ENCODE assay signal across 8 cellular contexts in genomic region chr7:4739528-4739992, GRCh38. TPM values are rescaled to one million over a fixed set of nuclear protein-coding genes. Genes with fewer than 3 reads are reported as not detected.
DNase-seq lines count a peak whose midpoint lies in the region; ATAC-seq, FAIRE-seq and TF ChIP-seq lines count a peak whose summit lies in the region.

No MANE protein-coding gene starts in this region.

- H3K4me3 Mint-ChIP-seq in stimulated activated naive CD8-positive, alpha-beta T cell treated with anti-CD3 and anti-CD28 coated beads, Interleukin-15, Interleukin-2, amounts not matched to agents 100 ng/mL and 50 ng/mL, for 24 hours = peak overlapping the region; percentile 55

- BruUV-seq in HepG2 (replicated peaks; lab: Mats Ljungman, UMichigan) = no TSS peak

- peak overlapping the region; percentile 53 for H3K9ac ChIP-seq in HepG2 (ENCODE audit: insufficient read depth, low read depth, low read length)

- H3K4me3 ChIP-seq in SJSA1 (peak overlapping the region; percentile 11), breast epithelium (peak overlapping the region in 2 of 3 donors; percentile 8 to 38), HepG2 (replicated peaks in 1 of 3; ENCODE audit: insufficient read depth in 1 of 3, low read depth in 2 of 3, low read length in 3 of 3) (peak overlapping the region; percentile 27 to 56 (median 36); a peak in 4 of 6 replicates), mucosa of descending colon (no peak overlapping the region)

- FAIRE-seq in HepG2 (lab: Jason Lieb, UNC) = peak; percentile 87

- DNase-seq in ELF-1 (ENCODE audit: low read depth, low spot score) (peak; percentile 73), SJSA1 (ENCODE audit: low read depth in 1 of 2, low spot score in 2 of 2) (no peak), breast epithelium (ENCODE audit: low spot score in 2 of 2) (no peak), HepG2 (ENCODE audit: low spot score) (peak; percentile 84), mucosa of descending colon (no peak)

- peak overlapping the region; percentile 86 for H3K27ac Mint-ChIP-seq in stimulated activated naive CD8-positive, alpha-beta T cell treated with anti-CD3 and anti-CD28 coated beads, Interleukin-15, Interleukin-2, amounts not matched to agents 100 ng/mL and 50 ng/mL, for 24 hours

- ATAC-seq in HepG2 = peak; percentile 78
- ATAC-seq in HG03135 (IDR thresholded peaks at IDR 0.05; ENCODE audit: unreplicated experiment) = no peak
- ATAC-seq in mucosa of descending colon = no peak
- ATAC-seq in GM18873 (IDR thresholded peaks at IDR 0.05; ENCODE audit: low FRiP score, unreplicated experiment) = no peak

- no peaks in the 10 kb centered on the region for H3K27me3 Mint-ChIP-seq in stimulated activated naive CD8-positive, alpha-beta T cell treated with anti-CD3 and anti-CD28 coated beads, Interleukin-15, Interleukin-2, amounts not matched to agents 100 ng/mL and 50 ng/mL, for 24 hours

- peak; percentile 60; the same call in 1 of the 2 replicates for TF ChIP-seq RAD21 in HepG2 (CRISPR knock-in tag; IDR thresholded peaks at IDR 0.05)

- peaks cover 4% of the 10 kb centered on the region; the same call in 1 of the 2 replicates for H4K20me1 ChIP-seq in HepG2 (ENCODE audit: insufficient read depth, low read length)

- TF ChIP-seq CTCF in breast epithelium (IDR thresholded peaks at IDR 0.05) (peak in 1 of 3 donors; percentile 30), HepG2 (CRISPR knock-in tag; IDR thresholded peaks at IDR 0.05) (peak; percentile 34; the same call in 1 of the 2 replicates), mucosa of descending colon (IDR thresholded peaks at IDR 0.05) (no peak)

- H3K36me3 ChIP-seq in SJSA1 (peaks cover 26% of the 10 kb centered on the region), breast epithelium (no peaks in the 10 kb centered on the region), HepG2 (replicated peaks in 1 of 2; ENCODE audit: control insufficient read depth in 1 of 2, insufficient read depth in 2 of 2, low read length in 2 of 2) (peaks cover 14 to 30% of the 10 kb centered on the region in 2 experiments), mucosa of descending colon (ENCODE audit: low read depth) (no peaks in the 10 kb centered on the region)

- WGBS in HepG2 (ENCODE audit: low lambda C conversion rate) = 1% methylated on average over 10 of the region's 16 CpGs

- H3K79me2 ChIP-seq in HepG2 (ENCODE audit: insufficient read depth, low read length) = peaks cover 38% of the 10 kb centered on the region

- H3K9me3 ChIP-seq in SJSA1 (replicated peaks) = no peaks in the 10 kb centered on the region
- H3K9me3 ChIP-seq in breast epithelium = no peaks in the 10 kb centered on the region
- H3K9me3 ChIP-seq in HepG2 (ENCODE audit: low read length) = no peaks in the 10 kb centered on the region
- H3K9me3 ChIP-seq in mucosa of descending colon = no peaks in the 10 kb centered on the region

- H3K27ac ChIP-seq in SJSA1 (peak overlapping the region; percentile 89), breast epithelium (peak overlapping the region; percentile 52 to 70), HepG2 (ENCODE audit: extremely low read length, insufficient read depth, low read length) (peak overlapping the region; percentile 83)

- H3K4me1 Mint-ChIP-seq in stimulated activated naive CD8-positive, alpha-beta T cell treated with anti-CD3 and anti-CD28 coated beads, Interleukin-15, Interleukin-2, amounts not matched to agents 100 ng/mL and 50 ng/mL, for 24 hours (ENCODE audit: low read depth) = peaks cover 79% of the 10 kb centered on the region

- no peak for TF ChIP-seq EP300 in HepG2 (IDR thresholded peaks at IDR 0.05; ENCODE audit: low read depth in 2 of 2, low read length in 2 of 2)
- no peak for TF ChIP-seq EP300 in HepG2 (CRISPR knock-in tag; IDR thresholded peaks at IDR 0.05; ENCODE audit: borderline replicate concordance)

- POLR2A ChIA-PET in HepG2 (lab: Yijun Ruan, JAX) = interaction anchor here (1.2 to 2.2 kb wide), 3 partner anchors 15 to 56 kb away, joined by 3 to 11 read pairs (median 10); partner anchors contain the start of gene AP5Z1

- CTCF ChIA-PET in HepG2 (lab: Yijun Ruan, JAX; ENCODE audit: low intra/inter-chr PET ratio, low total read pairs) = no interaction called here

- in situ Hi-C loops in HepG2 (cut with HindIII; ENCODE audit: extremely low pct_ligation_motif_present, low pct_unique_long_range_greater_than_20kb) = no loop called here

- H3K4me1 ChIP-seq in SJSA1 (replicated peaks) (peaks cover 37% of the 10 kb centered on the region), breast epithelium (peaks cover 6 to 16% of the 10 kb centered on the region in 2 donors), HepG2 (ENCODE audit: insufficient read depth, low read length) (peaks cover 70% of the 10 kb centered on the region), mucosa of descending colon (ENCODE audit: low read depth) (peaks cover 26% of the 10 kb centered on the region)

- H3K27me3 ChIP-seq in SJSA1 (replicated peaks) (no peaks in the 10 kb centered on the region), breast epithelium (no peaks in the 10 kb centered on the region), HepG2 (ENCODE audit: control insufficient read depth in 1 of 2, insufficient read depth in 2 of 2, low read length in 2 of 2) (no peaks in the 10 kb centered on the region)

- H2AFZ ChIP-seq in HepG2 (ENCODE audit: low read length) = no peak overlapping the region

- H3K36me3 Mint-ChIP-seq in stimulated activated naive CD8-positive, alpha-beta T cell treated with anti-CD3 and anti-CD28 coated beads, Interleukin-15, Interleukin-2, amounts not matched to agents 100 ng/mL and 50 ng/mL, for 24 hours (ENCODE audit: low read depth) = peaks cover 25% of the 10 kb centered on the region

- peak overlapping the region; percentile 69 for H3K4me2 ChIP-seq in HepG2 (ENCODE audit: low read depth, low read length)

- TF ChIP-seq POLR2A in breast epithelium (IDR thresholded peaks at IDR 0.05) (no peak), HepG2 (IDR thresholded peaks at IDR 0.05; ENCODE audit: insufficient read depth in 1 of 2, low read depth in 2 of 2, low read length in 2 of 2) (no peak)

- no peaks in the 10 kb centered on the region for H3K9me3 Mint-ChIP-seq in stimulated activated naive CD8-positive, alpha-beta T cell treated with anti-CD3 and anti-CD28 coated beads, Interleukin-15, Interleukin-2, amounts not matched to agents 100 ng/mL and 50 ng/mL, for 24 hours

- intact Hi-C loops in breast epithelium (cut with DNase I; ENCODE audit: low total_unique reads) = no loop called here
- intact Hi-C loops in HepG2 (cut with micrococcal nuclease; ENCODE audit: unreplicated experiment) = loop anchor here (2.0 to 5.0 kb wide), 2 partner anchors 27 to 57 kb away; partner anchors contain the start of gene FOXK1
- intact Hi-C loops in mucosa of descending colon (cut with DNase I, micrococcal nuclease) = no loop called here

RNA-seq across cellular contexts. Expression of gene AP5Z1, which starts 35.9 kb away (rescaled TPM):
- 37.7 and 38.2 TPM in 2 replicates for total RNA-seq in SJSA1 (2014; rRNA removed; shearing (Covaris generic))
- 10 to 100 TPM; 20.0 to 25.9 (median 23.3) TPM for total RNA-seq in breast epithelium
- total RNA-seq in HepG2 (2016; rRNA removed; fragmentation: Illumina TruSeq; extraction: Trizol) = 7.4 and 15.1 TPM in 2 replicates
- 3.5 and 6.4 TPM in 2 replicates for total RNA-seq in HepG2 (2016; cell fraction: cytosol; rRNA removed; fragmentation: Illumina TruSeq; extraction: Trizol; ENCODE audit: low read depth)
- 7.5 and 15.3 TPM in 2 replicates for total RNA-seq in HepG2 (2016; cell fraction: insoluble cytoplasmic fraction; rRNA removed; fragmentation: Illumina TruSeq; extraction: Trizol)
- 4.1 and 5.0 TPM in 2 replicates for total RNA-seq in HepG2 (2016; cell fraction: membrane; rRNA removed; fragmentation: Illumina TruSeq; extraction: Trizol)
- 18.0 and 18.9 TPM in 2 replicates for total RNA-seq in HepG2 (2016; cell fraction: nucleus; rRNA removed; fragmentation: Illumina TruSeq; extraction: Trizol)
- polyA plus RNA-seq in HepG2 (2011; rRNA removed) = 9.3 and 16.0 TPM in 2 replicates
- 3.8 and 7.7 TPM in 2 replicates for polyA plus RNA-seq in HepG2 (2011; cell fraction: cytosol; rRNA removed)
- polyA plus RNA-seq in HepG2 (2011; cell fraction: nucleus; rRNA removed) = 83.4 and 101 TPM in 2 replicates
- polyA plus RNA-seq in HepG2 (2012) = 5.9 and 7.4 TPM in 2 replicates
- polyA plus RNA-seq in HepG2 (2016; cell fraction: cytosol; fragmentation: Illumina TruSeq; extraction: Trizol; ENCODE audit: low read depth) = 1.8 and 2.1 TPM in 2 replicates
- polyA plus RNA-seq in HepG2 (2016; cell fraction: insoluble cytoplasmic fraction; fragmentation: Illumina TruSeq; extraction: Trizol; ENCODE audit: low read depth) = 7.7 and 9.3 TPM in 2 replicates
- polyA plus RNA-seq in HepG2 (2016; cell fraction: membrane; fragmentation: Illumina TruSeq; extraction: Trizol; ENCODE audit: low read depth) = 3.1 and 4.0 TPM in 2 replicates
- 42.6 and 43.4 TPM in 2 replicates for polyA plus RNA-seq in HepG2 (2016; cell fraction: nucleus; fragmentation: Illumina TruSeq; extraction: Trizol; ENCODE audit: insufficient read depth, low read depth)
- polyA minus RNA-seq in HepG2 (2011; rRNA and poly(A)+ RNA removed; ENCODE audit: low replicate concordance) = 14.8 and 17.9 TPM in 2 replicates
- polyA minus RNA-seq in HepG2 (2011; cell fraction: cytosol; rRNA and poly(A)+ RNA removed) = 6.2 and 7.0 TPM in 2 replicates
- polyA minus RNA-seq in HepG2 (2011; cell fraction: nucleus; rRNA and poly(A)+ RNA removed) = 28.0 and 28.3 TPM in 2 replicates
- total RNA-seq in mucosa of descending colon = 10 to 100 TPM; 39.5 to 47.4 (median 45.2) TPM

RNA-seq across cellular contexts. Expression of gene FOXK1, which starts 57.5 kb away (rescaled TPM):
- total RNA-seq in SJSA1 (2014; rRNA removed; shearing (Covaris generic)) = 10.2 and 17.4 TPM in 2 replicates
- total RNA-seq in breast epithelium = 10 to 100 TPM; 11.7 to 16.5 (median 15.7) TPM
- 8.8 and 9.7 TPM in 2 replicates for total RNA-seq in HepG2 (2016; rRNA removed; fragmentation: Illumina TruSeq; extraction: Trizol)
- total RNA-seq in HepG2 (2016; cell fraction: cytosol; rRNA removed; fragmentation: Illumina TruSeq; extraction: Trizol; ENCODE audit: low read depth) = 20.0 and 23.4 TPM in 2 replicates
- total RNA-seq in HepG2 (2016; cell fraction: insoluble cytoplasmic fraction; rRNA removed; fragmentation: Illumina TruSeq; extraction: Trizol) = 7.9 and 8.8 TPM in 2 replicates
- 8.0 and 8.3 TPM in 2 replicates for total RNA-seq in HepG2 (2016; cell fraction: membrane; rRNA removed; fragmentation: Illumina TruSeq; extraction: Trizol)
- total RNA-seq in HepG2 (2016; cell fraction: nucleus; rRNA removed; fragmentation: Illumina TruSeq; extraction: Trizol) = 9.2 and 12.0 TPM in 2 replicates
- 4.6 and 4.7 TPM in 2 replicates for polyA plus RNA-seq in HepG2 (2011; rRNA removed)
- 1.7 and 2.8 TPM in 2 replicates for polyA plus RNA-seq in HepG2 (2011; cell fraction: cytosol; rRNA removed)
- 17.7 and 24.7 TPM in 2 replicates for polyA plus RNA-seq in HepG2 (2011; cell fraction: nucleus; rRNA removed)
- polyA plus RNA-seq in HepG2 (2012) = 4.4 and 4.8 TPM in 2 replicates
- polyA plus RNA-seq in HepG2 (2016; cell fraction: cytosol; fragmentation: Illumina TruSeq; extraction: Trizol; ENCODE audit: low read depth) = 0.55 and 0.96 TPM in 2 replicates
- 3.9 and 5.8 TPM in 2 replicates for polyA plus RNA-seq in HepG2 (2016; cell fraction: insoluble cytoplasmic fraction; fragmentation: Illumina TruSeq; extraction: Trizol; ENCODE audit: low read depth)
- polyA plus RNA-seq in HepG2 (2016; cell fraction: membrane; fragmentation: Illumina TruSeq; extraction: Trizol; ENCODE audit: low read depth) = 0.41 and 0.84 TPM in 2 replicates
- 15.3 and 17.1 TPM in 2 replicates for polyA plus RNA-seq in HepG2 (2016; cell fraction: nucleus; fragmentation: Illumina TruSeq; extraction: Trizol; ENCODE audit: insufficient read depth, low read depth)
- polyA minus RNA-seq in HepG2 (2011; rRNA and poly(A)+ RNA removed; ENCODE audit: low replicate concordance) = 16.6 and 23.1 TPM in 2 replicates
- polyA minus RNA-seq in HepG2 (2011; cell fraction: cytosol; rRNA and poly(A)+ RNA removed) = 12.9 and 14.4 TPM in 2 replicates
- 16.2 and 17.8 TPM in 2 replicates for polyA minus RNA-seq in HepG2 (2011; cell fraction: nucleus; rRNA and poly(A)+ RNA removed)
- 10 to 100 TPM; 30.1 to 48.5 (median 33.4) TPM for total RNA-seq in mucosa of descending colon

Comparison
In these comparisons a context has a peak if more than half of its experiments do, and no peak if none do; other contexts are left out.
1. DNase-seq: peak in ELF-1 (single experiment) and HepG2 (single experiment); none in SJSA1 (0 of 2), breast epithelium (0 of 2) and mucosa of descending colon (0 of 3).
2. Peak in every context shown above with its lines, with median percentiles within 50 percentile points of each other: H3K27ac ChIP-seq.